9 cellular contexts compared by ENCODE assay signal in genomic region chr3:52798978-52799476, GRCh38. TPM values are rescaled to one million over a fixed set of nuclear protein-coding genes. Genes with fewer than 3 reads are reported as not detected.
A peak's percentile ranks its signal among the peaks of the same experiment; 100 is the strongest.
DNase-seq lines count a peak whose midpoint lies in the region; ATAC-seq and TF ChIP-seq lines count a peak whose summit lies in the region.
"Had no signal": no experiment of that assay in that cellular context is flagged by ENCODE, and none has a peak within 500 bp of the region (broad histone marks: within the 10 kb centered on the region; RNA-seq: fewer than 3 reads in every experiment).

No MANE protein-coding gene starts in this region.

- H3F3A ChIP-seq in SU-DHL-6 (ENCODE audit: insufficient read depth): no peaks in the 10 kb centered on the region

- 63% methylated on average over 14 of the region's 14 CpGs for WGBS in hepatocyte (ENCODE audit: low lambda C conversion rate, missing lambda C conversion rate)

- CTCF ChIA-PET in A673 (lab: Charles Lee): interaction anchor here (0.5 kb wide), 1 partner anchor 247 kb away, joined by 4 read pairs; the partner anchor contains the start of gene SFMBT1
- CTCF ChIA-PET in CD8-positive, alpha-beta memory T cell (lab: Charles Lee): interaction anchor here (0.8 to 2.0 kb wide), 4 partner anchors 8 to 28 kb away, joined by 3 to 7 read pairs (median 4); partner anchors contain the start of gene NEK4

- no peaks in the 10 kb centered on the region for H3K9me3 Mint-ChIP-seq in CD8-positive, alpha-beta memory T cell

- H3K9me3 ChIP-seq in A673 (ENCODE audit: low read depth, low read length, poor library complexity, severe bottlenecking) (no peaks in the 10 kb centered on the region), SU-DHL-6 (ENCODE audit: insufficient read depth, low read length) (no peaks in the 10 kb centered on the region), hepatocyte (ENCODE audit: low read depth) (no peaks in the 10 kb centered on the region)
- no peaks in the 10 kb centered on the region for H3K9me3 ChIP-seq in CD8-positive, alpha-beta memory T cell (ENCODE audit: low read length)

- H3K4me2 ChIP-seq in SU-DHL-6 (ENCODE audit: low read depth, low read length, poor library complexity, severe bottlenecking): no peak overlapping the region
- no peak overlapping the region for H3K4me2 ChIP-seq in hepatocyte

- no peak overlapping the region for H3K9ac ChIP-seq in SU-DHL-6 (ENCODE audit: low read length)

- H3K4me3 Mint-ChIP-seq in CD8-positive, alpha-beta memory T cell: no peak overlapping the region

- H3K36me3 Mint-ChIP-seq in CD8-positive, alpha-beta memory T cell: no peaks in the 10 kb centered on the region

- H3K4me1 Mint-ChIP-seq in CD8-positive, alpha-beta memory T cell: no peaks in the 10 kb centered on the region

- peaks cover 0 to 2% of the 10 kb centered on the region in 2 donors for H3K27me3 Mint-ChIP-seq in CD8-positive, alpha-beta memory T cell

- DNase-seq in A673 (ENCODE audit: low spot score) (peak; percentile 7), hepatocyte (ENCODE audit: low spot score) (peak; percentile 31)
- DNase-seq in CD8-positive, alpha-beta memory T cell: no peak
- no peak for DNase-seq in stimulated activated naive CD4-positive, alpha-beta T cell treated with Interleukin-2 at 50 U/mL for 16 hours (lab: John Stamatoyannopoulos, UW)
- DNase-seq: amygdala had no signal

- H3K9me2 ChIP-seq in SU-DHL-6 (replicated peaks; ENCODE audit: insufficient read depth, low read length): no peaks in the 10 kb centered on the region
- H3K9me2 ChIP-seq in hepatocyte (replicated peaks; ENCODE audit: insufficient read depth): no peaks in the 10 kb centered on the region

- peak overlapping the region in 1 of 8 donors; percentile 31 for H3K27ac Mint-ChIP-seq in CD8-positive, alpha-beta memory T cell

- no TSS peak for BruUV-seq in A673 (replicated peaks; lab: Mats Ljungman, UMichigan)

- peak; percentile 53 for TF ChIP-seq CTCF in A673 (conservative IDR thresholded peaks at IDR 0.05; ENCODE audit: low read depth, low read length)
- peak; percentile 82 for TF ChIP-seq CTCF in GM12872 (IDR thresholded peaks at IDR 0.05; ENCODE audit: insufficient read depth, low read depth, low read length)
- TF ChIP-seq CTCF in SU-DHL-6 (IDR thresholded peaks at IDR 0.05; ENCODE audit: insufficient read depth, low read length, poor library complexity, severe bottlenecking): peak; percentile 43
- peak; percentile 34 for TF ChIP-seq CTCF in hepatocyte (IDR thresholded peaks at IDR 0.05; ENCODE audit: poor library complexity)

- H3K79me2 ChIP-seq in SU-DHL-6 (ENCODE audit: insufficient read depth, low read length) (no peaks in the 10 kb centered on the region), hepatocyte (no peaks in the 10 kb centered on the region)

- H3K4me3 ChIP-seq in A673 (ENCODE audit: low read depth, low read length, poor library complexity, severe bottlenecking) (no peak overlapping the region), SU-DHL-6 (ENCODE audit: insufficient read depth, low read length, poor library complexity, severe bottlenecking) (no peak overlapping the region), hepatocyte (no peak overlapping the region)
- no peak overlapping the region for H3K4me3 ChIP-seq in CD8-positive, alpha-beta memory T cell (ENCODE audit: low read length)

- intact Hi-C loops in A673 (cut with micrococcal nuclease; ENCODE audit: unreplicated experiment): no loop called here

- H4K20me1 ChIP-seq in SU-DHL-6 (ENCODE audit: low read depth, low read length) (no peaks in the 10 kb centered on the region), hepatocyte (ENCODE audit: insufficient read depth, poor library complexity, severe bottlenecking) (no peaks in the 10 kb centered on the region)

- POLR2A ChIA-PET in A673 (lab: Charles Lee; ENCODE audit: low non-redundant PET): no interaction called here
- POLR2A ChIA-PET in CD8-positive, alpha-beta memory T cell (lab: Charles Lee): interaction anchor here (0.6 kb wide), 1 partner anchor 254 kb away, joined by 3 read pairs; no protein-coding TSS in a partner anchor

- ATAC-seq in GM19455 (IDR thresholded peaks at IDR 0.05; ENCODE audit: unreplicated experiment): no peak
- ATAC-seq in GM19328 (IDR thresholded peaks at IDR 0.05; ENCODE audit: unreplicated experiment): no peak

- no peak overlapping the region for H2AFZ ChIP-seq in SU-DHL-6 (ENCODE audit: low read depth, low read length, severe bottlenecking)
- H2AFZ ChIP-seq in hepatocyte: no peak overlapping the region

- H3K36me3 ChIP-seq in A673 (ENCODE audit: insufficient read depth, low read length, poor library complexity, severe bottlenecking): no peaks in the 10 kb centered on the region
- H3K36me3 ChIP-seq in SU-DHL-6 (ENCODE audit: low read length): no peaks in the 10 kb centered on the region
- no peaks in the 10 kb centered on the region for H3K36me3 ChIP-seq in hepatocyte (replicated peaks; ENCODE audit: insufficient read depth, low read depth)
- no peaks in the 10 kb centered on the region for H3K36me3 ChIP-seq in CD8-positive, alpha-beta memory T cell (ENCODE audit: insufficient read depth, low read length)

- no peak overlapping the region for H3K27ac ChIP-seq in A673 (ENCODE audit: low read depth, low read length, poor library complexity, severe bottlenecking)
- no peak overlapping the region for H3K27ac ChIP-seq in SU-DHL-6 (ENCODE audit: low read depth, low read length)
- no peak overlapping the region for H3K27ac ChIP-seq in hepatocyte
- H3K27ac ChIP-seq in CD8-positive, alpha-beta memory T cell (ENCODE audit: low read depth, low read length): no peak overlapping the region

- no peaks in the 10 kb centered on the region for H3K4me1 ChIP-seq in A673 (ENCODE audit: insufficient read depth, low read length, poor library complexity, severe bottlenecking)
- no peaks in the 10 kb centered on the region for H3K4me1 ChIP-seq in hepatocyte (ENCODE audit: insufficient read depth)
- H3K4me1 ChIP-seq in CD8-positive, alpha-beta memory T cell (ENCODE audit: insufficient read depth, low read length): no peaks in the 10 kb centered on the region

- H3K27me3 ChIP-seq in A673 (replicated peaks; ENCODE audit: insufficient read depth, low read depth, low read length, poor library complexity) (no peaks in the 10 kb centered on the region), SU-DHL-6 (ENCODE audit: low read length) (no peaks in the 10 kb centered on the region), hepatocyte (no peaks in the 10 kb centered on the region)
- no peaks in the 10 kb centered on the region for H3K27me3 ChIP-seq in CD8-positive, alpha-beta memory T cell (ENCODE audit: insufficient read depth, low read length, poor library complexity, severe bottlenecking)

RNA-seq across cellular contexts. Expression of gene ITIH3, which starts 4.4 kb away (rescaled TPM):
- total RNA-seq in A673 (2021) (not detected in 2 replicates), hepatocyte (53.6 and 63.3 TPM in 2 replicates)
- 66.9 and 71.7 TPM in 2 replicates for polyA plus RNA-seq in hepatocyte
- not detected for total RNA-seq in CD8-positive, alpha-beta memory T cell
- not detected for polyA plus RNA-seq in CD8-positive, alpha-beta memory T cell

RNA-seq across cellular contexts. Expression of gene ITIH1, which starts 21.6 kb away (rescaled TPM):
- total RNA-seq in A673 (2021): not detected in 2 replicates
- 120 and 154 TPM in 2 replicates for total RNA-seq in hepatocyte
- 160 and 250 TPM in 2 replicates for polyA plus RNA-seq in hepatocyte
- not detected for total RNA-seq in CD8-positive, alpha-beta memory T cell
- not detected for polyA plus RNA-seq in CD8-positive, alpha-beta memory T cell

RNA-seq across cellular contexts. Expression of gene NEK4, which starts 28.3 kb away (rescaled TPM):
- total RNA-seq in A673 (2021) (22.0 and 24.9 TPM in 2 replicates), hepatocyte (19.2 and 21.4 TPM in 2 replicates)
- polyA plus RNA-seq in hepatocyte: 5.5 and 8.0 TPM in 2 replicates
- 10 to 100 TPM; 33.5 to 35.7 TPM for total RNA-seq in CD8-positive, alpha-beta memory T cell
- 11.4 TPM for polyA plus RNA-seq in CD8-positive, alpha-beta memory T cell

RNA-seq across cellular contexts. Expression of gene ITIH4, which starts 31.4 kb away (rescaled TPM):
- total RNA-seq in A673 (2021): 1.7 and 3.4 TPM in 2 replicates
- 45.3 and 55.9 TPM in 2 replicates for total RNA-seq in hepatocyte
- polyA plus RNA-seq in hepatocyte: 80.8 and 91.3 TPM in 2 replicates
- total RNA-seq in CD8-positive, alpha-beta memory T cell: 10 to 100 TPM; 10.9 to 11.2 TPM
- not detected for polyA plus RNA-seq in CD8-positive, alpha-beta memory T cell

RNA-seq across cellular contexts. Expression of gene MUSTN1, which starts 35.8 kb away (rescaled TPM):
- total RNA-seq in A673 (2021) (1.5 TPM in 1 of 2 replicates, not detected in the other), hepatocyte (1.8 and 2.6 TPM in 2 replicates)
- 0.27 TPM in 1 of 2 replicates, not detected in the other for polyA plus RNA-seq in hepatocyte
- 1 to 10 TPM in 1 of 2 experiments, under 1 TPM in 1; 0.79 to 1.5 TPM for total RNA-seq in CD8-positive, alpha-beta memory T cell
- not detected for polyA plus RNA-seq in CD8-positive, alpha-beta memory T cell

Comparison
In these comparisons a context has a peak if more than half of its experiments do, and no peak if none do; other contexts are left out.
1. DNase-seq: peak in A673 (single experiment) and hepatocyte (single experiment); none in CD8-positive, alpha-beta memory T cell (0 of 5) and stimulated activated naive CD4-positive, alpha-beta T cell treated with Interleukin-2 at 50 U/mL for 16 hours (single experiment).
2. RNA of gene ITIH3, which starts 4.4 kb away (total RNA-seq): 53.6 to 63.3 TPM in hepatocyte; not detected in A673 and not detected in CD8-positive, alpha-beta memory T cell; every median in the first group is over 10 times any median in the second.
3. RNA of gene ITIH1, which starts 21.6 kb away (total RNA-seq): 120 to 154 TPM in hepatocyte; not detected in A673 and not detected in CD8-positive, alpha-beta memory T cell; every median in the first group is over 100 times any median in the second.
4. Peak in every context shown above with its lines, with median percentiles within 50 percentile points of each other: CTCF ChIP-seq.